ENCODE assay signal across 9 cellular contexts in the genomic region with DNA sequence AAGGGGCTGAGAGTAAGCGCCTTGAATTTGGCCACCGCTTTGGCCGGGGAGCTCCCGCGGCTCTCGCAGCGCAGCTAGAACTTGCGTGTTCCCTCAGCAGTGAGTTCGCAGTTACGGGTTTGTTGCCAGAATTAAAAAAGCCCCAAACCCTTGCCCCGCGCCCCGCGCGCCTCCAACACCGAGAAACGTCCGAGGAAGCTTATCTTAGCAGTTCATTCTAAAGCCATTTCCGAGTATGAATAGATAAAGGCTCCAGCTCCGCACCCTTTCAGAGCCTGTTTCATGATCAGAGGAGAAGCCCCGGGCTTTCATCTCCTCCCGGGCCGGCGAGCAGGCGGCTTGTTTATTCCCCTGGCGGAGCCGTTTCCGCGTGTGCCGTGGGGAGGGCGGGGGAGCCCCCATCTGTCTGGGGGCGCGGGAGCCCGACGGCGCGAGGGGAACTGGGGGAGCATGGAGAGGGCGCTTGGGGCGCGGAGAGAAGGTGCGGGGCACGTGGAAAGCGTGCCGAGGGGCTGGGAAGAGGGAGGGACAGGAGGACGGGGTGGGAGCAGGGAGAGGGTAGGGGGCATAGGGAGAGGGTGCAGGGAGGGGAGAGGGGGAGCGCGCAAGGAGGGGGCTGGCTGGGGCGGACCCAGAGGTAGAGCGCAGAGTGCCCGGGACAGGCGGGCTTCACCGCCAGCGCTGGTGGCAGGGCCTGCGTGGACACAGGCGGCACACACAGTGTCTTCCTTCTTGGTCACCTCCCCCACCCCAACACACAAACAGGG. TPM values are rescaled to one million over a fixed set of nuclear protein-coding genes. Genes with fewer than 3 reads are reported as not detected.
DNase-seq lines count a peak whose midpoint lies in the region; ATAC-seq and TF ChIP-seq lines count a peak whose summit lies in the region.
"Had no signal": no experiment of that assay in that cellular context is flagged by ENCODE, and none has a peak within 500 bp of the region (broad histone marks: within the 10 kb centered on the region; RNA-seq: fewer than 3 reads in every experiment).

No MANE protein-coding gene starts in this region.

- H3K4me3 ChIP-seq in fibroblast of the aortic adventitia (ENCODE audit: low read depth, low read length) (peak overlapping the region; percentile 13), psoas muscle (peak overlapping the region; percentile 31)
- H3K4me3 ChIP-seq: SJCRH30 had no signal

- H3K9me3 ChIP-seq in psoas muscle: no peaks in the 10 kb centered on the region
- H3K9me3 ChIP-seq: SJCRH30 had no signal

- no peaks in the 10 kb centered on the region for H3K4me1 ChIP-seq in psoas muscle
- H3K4me1 ChIP-seq: SJCRH30 had no signal

- H3K27me3 ChIP-seq in psoas muscle (ENCODE audit: insufficient read depth in 3 of 3, low read length in 2 of 3): peaks cover 0 to 58% (median 28%) of the 10 kb centered on the region in 3 donors
- H3K27me3 ChIP-seq: SJCRH30 had no signal

- intact Hi-C loops in psoas muscle (cut with DNase I): no loop called here

- WGBS in psoas muscle, 3 donors: 15 to 16% (median 16%) methylated on average over 44 to 55 of the region's 55 CpGs

- no peaks in the 10 kb centered on the region for H3K36me3 ChIP-seq in psoas muscle (ENCODE audit: insufficient read depth in 1 of 2, low read depth in 1 of 2)
- H3K36me3 ChIP-seq: SJCRH30 had no signal

- TF ChIP-seq CTCF in fibroblast of the aortic adventitia (IDR thresholded peaks at IDR 0.05; ENCODE audit: insufficient read depth, low read length): no peak
- no peak for TF ChIP-seq CTCF in psoas muscle (IDR thresholded peaks at IDR 0.05)

- ATAC-seq in psoas muscle: no peak
- no peak for ATAC-seq in GM21723 (IDR thresholded peaks at IDR 0.05; ENCODE audit: unreplicated experiment)

- H3K27ac ChIP-seq in psoas muscle: no peak overlapping the region
- H3K27ac ChIP-seq: SJCRH30 had no signal

- DNase-seq in EL (peak; percentile 12), NCI-H69 (lab: John Stamatoyannopoulos, UW) (peak; percentile 81), fibroblast of the aortic adventitia (ENCODE audit: low read depth) (peak; percentile 20), psoas muscle (no peak), DMS79 (lab: John Stamatoyannopoulos, UW) (no peak), GF-D8 (lab: John Stamatoyannopoulos, UW) (no peak)
- DNase-seq: SJCRH30 had no signal

RNA-seq across cellular contexts. Expression of a gene that starts 9.9 kb away (rescaled TPM):
- total RNA-seq in fibroblast of the aortic adventitia (ENCODE audit: low replicate concordance) (0.16 TPM in 1 of 2 replicates, not detected in the other), psoas muscle (under 1 TPM in 1 of 4 donors, not detected in 3; 0.22 TPM)
- polyA plus RNA-seq in psoas muscle: not detected
- total RNA-seq: liver had no signal
- polyA plus RNA-seq: liver had no signal

Comparison
In these comparisons a context has a peak if more than half of its experiments do, and no peak if none do; other contexts are left out.
1. DNase-seq: peak in EL (single experiment), NCI-H69 (single experiment) and fibroblast of the aortic adventitia (single experiment); none in psoas muscle (0 of 2), DMS79 (single experiment) and GF-D8 (single experiment).